Comparison of ENCODE assay signal across 8 cellular contexts in genomic region chr9:73869261-73869660, GRCh38.
DNase-seq lines count a peak whose midpoint lies in the region; ATAC-seq and TF ChIP-seq lines count a peak whose summit lies in the region.

No MANE protein-coding gene starts in this region.

- H3K9me3 ChIP-seq in osteoblast (ENCODE audit: low read depth, low read length): no peaks in the 10 kb centered on the region

- H3K27ac ChIP-seq in osteoblast (ENCODE audit: low read depth, low read length): no peak overlapping the region

- no peaks in the 10 kb centered on the region for H3K4me1 ChIP-seq in osteoblast (ENCODE audit: insufficient read depth, low read length)

- no peak overlapping the region for H3K4me3 ChIP-seq in osteoblast (ENCODE audit: insufficient read depth, low read length)

- H3K79me2 ChIP-seq in osteoblast (ENCODE audit: insufficient read depth, low read length): no peaks in the 10 kb centered on the region

- DNase-seq in activated naive CD4-positive, alpha-beta T cell treated with anti-CD3 and anti-CD28 coated beads, Interleukin-2, amount 50 U/mL, for 72 hours (ENCODE audit: low spot score in 2 of 2): peak in 1 of 2 donors; percentile 2
- DNase-seq in activated naive CD4-positive, alpha-beta T cell treated with anti-CD3 and anti-CD28 coated beads, Interleukin-2, amount 50 U/mL, for 16 hours: no peak
- DNase-seq in NCI-H1436 (lab: John Stamatoyannopoulos, UW): peak; percentile 50
- DNase-seq in activated CD4-positive, alpha-beta T cell treated with anti-CD3 and anti-CD28 coated beads, Interleukin-2, amount 10 ng/mL, durations not matched to agents 24 days and 14 days: peak; percentile 75
- peak; percentile 69 for DNase-seq in left kidney (ENCODE audit: low read depth, low spot score)
- no peak for DNase-seq in occipital lobe (lab: John Stamatoyannopoulos, UW)
- DNase-seq in osteoblast (ENCODE audit: insufficient read length, low spot score, missing footprints): no peak

- no peaks in the 10 kb centered on the region for H3K36me3 ChIP-seq in osteoblast (ENCODE audit: insufficient read depth, low read length)

- no peak overlapping the region for H3K4me2 ChIP-seq in osteoblast (ENCODE audit: insufficient read depth, low read length)

- H3K27me3 Mint-ChIP-seq in activated CD4-positive, alpha-beta T cell treated with anti-CD3 and anti-CD28 coated beads, Interleukin-2, amount 10 ng/mL, durations not matched to agents 24 days and 14 days: no peaks in the 10 kb centered on the region

- H3K9me3 Mint-ChIP-seq in activated naive CD4-positive, alpha-beta T cell treated with anti-CD3 and anti-CD28 coated beads, Interleukin-2, amount 50 U/mL, for 72 hours: peaks cover 0 to 4% of the 10 kb centered on the region in 2 donors
- H3K9me3 Mint-ChIP-seq in activated CD4-positive, alpha-beta T cell treated with anti-CD3 and anti-CD28 coated beads, Interleukin-2, amount 10 ng/mL, durations not matched to agents 24 days and 14 days: no peaks in the 10 kb centered on the region

- TF ChIP-seq CTCF in osteoblast (IDR thresholded peaks at IDR 0.05; ENCODE audit: extremely low read depth, low read depth, low read length): no peak

- no peak overlapping the region for H2AFZ ChIP-seq in osteoblast (ENCODE audit: low read length)

- ATAC-seq in activated naive CD4-positive, alpha-beta T cell treated with anti-CD3 and anti-CD28 coated beads, Interleukin-2, amount 50 U/mL, for 72 hours: peak; percentile 61 to 93
- ATAC-seq in HG02884 (IDR thresholded peaks at IDR 0.05; ENCODE audit: unreplicated experiment): peak; percentile 99

- H3K4me1 Mint-ChIP-seq in activated CD4-positive, alpha-beta T cell treated with anti-CD3 and anti-CD28 coated beads, Interleukin-2, amount 10 ng/mL, durations not matched to agents 24 days and 14 days: no peaks in the 10 kb centered on the region

- no peaks in the 10 kb centered on the region for H3K36me3 Mint-ChIP-seq in activated naive CD4-positive, alpha-beta T cell treated with anti-CD3 and anti-CD28 coated beads, Interleukin-2, amount 50 U/mL, for 72 hours
- no peaks in the 10 kb centered on the region for H3K36me3 Mint-ChIP-seq in activated CD4-positive, alpha-beta T cell treated with anti-CD3 and anti-CD28 coated beads, Interleukin-2, amount 10 ng/mL, durations not matched to agents 24 days and 14 days (ENCODE audit: low read depth)

- H3K27ac Mint-ChIP-seq in activated naive CD4-positive, alpha-beta T cell treated with anti-CD3 and anti-CD28 coated beads, Interleukin-2, amount 50 U/mL, for 72 hours: no peak overlapping the region
- no peak overlapping the region for H3K27ac Mint-ChIP-seq in activated CD4-positive, alpha-beta T cell treated with anti-CD3 and anti-CD28 coated beads, Interleukin-2, amount 10 ng/mL, durations not matched to agents 24 days and 14 days

- no peaks in the 10 kb centered on the region for H4K20me1 ChIP-seq in osteoblast (ENCODE audit: insufficient read depth, low read length)

- H3K27me3 ChIP-seq in osteoblast (ENCODE audit: insufficient read depth, low read length): peaks cover 4% of the 10 kb centered on the region

- H3K4me3 Mint-ChIP-seq in activated CD4-positive, alpha-beta T cell treated with anti-CD3 and anti-CD28 coated beads, Interleukin-2, amount 10 ng/mL, durations not matched to agents 24 days and 14 days: no peak overlapping the region

- intact Hi-C loops in activated CD4-positive, alpha-beta T cell treated with anti-CD3 and anti-CD28 coated beads, Interleukin-2, amount 10 ng/mL, durations not matched to agents 24 days and 14 days (cut with micrococcal nuclease): no loop called here

Comparison
In these comparisons a context has a peak if more than half of its experiments do, and no peak if none do; other contexts are left out.
1. DNase-seq: peak in NCI-H1436 (single experiment), activated CD4-positive, alpha-beta T cell treated with anti-CD3 and anti-CD28 coated beads, Interleukin-2, amount 10 ng/mL, durations not matched to agents 24 days and 14 days (single experiment) and left kidney (single experiment); none in activated naive CD4-positive, alpha-beta T cell treated with anti-CD3 and anti-CD28 coated beads, Interleukin-2, amount 50 U/mL, for 16 hours (single experiment), occipital lobe (single experiment) and osteoblast (single experiment).